1 cellular context compared by ENCODE assay signal in the genomic region with DNA sequence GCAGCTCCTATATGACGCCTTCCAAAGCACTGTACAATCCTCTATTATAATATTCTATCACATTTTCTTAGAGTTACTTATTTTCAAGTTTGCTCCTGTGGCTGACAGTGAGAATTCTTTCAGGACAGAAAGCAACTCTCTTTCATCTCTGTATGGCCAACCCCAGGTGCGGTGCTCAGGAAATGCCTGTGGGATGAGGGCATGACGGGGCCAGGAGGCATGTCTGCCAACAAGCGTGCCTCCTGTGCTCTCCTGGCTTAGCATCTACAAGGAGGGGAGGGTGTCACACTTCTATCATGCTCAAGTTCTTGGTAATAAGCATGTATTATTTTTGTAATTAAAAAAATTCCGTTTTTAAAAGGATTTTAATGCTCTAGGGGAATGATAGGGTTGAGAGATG.
TF ChIP-seq lines count a peak whose summit lies in the region.

No MANE protein-coding gene starts in this region.

TF ChIP-seq in IMR-90, 13 proteins besides CTCF, POLR2A, EP300 and RAD21:
- TF ChIP-seq BHLHE40 (IDR thresholded peaks at IDR 0.05; ENCODE audit: low read depth, low read length) = 0 out of 2 replicates have a peak, but pooled peaks have one; percentile 21
- no peak for TF ChIP-seq MAFK (IDR thresholded peaks at IDR 0.05; ENCODE audit: low read depth, low read length)
- TF ChIP-seq CHD1 (IDR thresholded peaks at IDR 0.05; ENCODE audit: low read depth, low read length) = no peak
- no peak for TF ChIP-seq SMC3 (IDR thresholded peaks at IDR 0.05; ENCODE audit: low read depth, low read length)
- TF ChIP-seq RFX5 (IDR thresholded peaks at IDR 0.05; ENCODE audit: low read depth, low read length) = no peak
- no peak for TF ChIP-seq CEBPB (IDR thresholded peaks at IDR 0.05; ENCODE audit: low read depth, low read length)
- no peak for TF ChIP-seq FOS (IDR thresholded peaks at IDR 0.05; ENCODE audit: low read depth, low read length)
- no peak for TF ChIP-seq RCOR1 (IDR thresholded peaks at IDR 0.05; ENCODE audit: insufficient replicate concordance, low read length)
